8 cellular contexts compared by ENCODE assay signal in genomic region chr2:216474925-216475670, GRCh38. TPM values are rescaled to one million over a fixed set of nuclear protein-coding genes. Genes with fewer than 3 reads are reported as not detected.
DNase-seq lines count a peak whose midpoint lies in the region; ATAC-seq and TF ChIP-seq lines count a peak whose summit lies in the region.

No MANE protein-coding gene starts in this region.

- peaks cover 18% of the 10 kb centered on the region for H3K4me1 Mint-ChIP-seq in activated naive CD4-positive, alpha-beta T cell treated with anti-CD3 and anti-CD28 coated beads, Interleukin-2, amount 10 ng/mL, durations not matched to agents 7 days and 5 days
- peaks cover 28% of the 10 kb centered on the region for H3K4me1 Mint-ChIP-seq in stimulated activated naive CD8-positive, alpha-beta T cell treated with anti-CD3 and anti-CD28 coated beads, Interleukin-15, Interleukin-2, amounts not matched to agents 100 ng/mL and 50 ng/mL, for 24 hours (ENCODE audit: low read depth)

- CTCF ChIA-PET in activated naive CD4-positive, alpha-beta T cell treated with anti-CD3 and anti-CD28 coated beads, Interleukin-2, amount 10 ng/mL, durations not matched to agents 7 days and 5 days (lab: Charles Lee) = no interaction called here

- no peak for TF ChIP-seq CTCF in foreskin keratinocyte (conservative IDR thresholded peaks at IDR 0.05)

- ATAC-seq in HG03060 (IDR thresholded peaks at IDR 0.05; ENCODE audit: low read depth, unreplicated experiment) = peak; percentile 62
- no peak for ATAC-seq in foreskin keratinocyte

- no peaks in the 10 kb centered on the region for H3K27me3 ChIP-seq in foreskin keratinocyte

- H3K9me3 Mint-ChIP-seq in activated naive CD4-positive, alpha-beta T cell treated with anti-CD3 and anti-CD28 coated beads, Interleukin-2, amount 10 ng/mL, durations not matched to agents 7 days and 5 days = no peaks in the 10 kb centered on the region
- H3K9me3 Mint-ChIP-seq in stimulated activated naive CD8-positive, alpha-beta T cell treated with anti-CD3 and anti-CD28 coated beads, Interleukin-15, Interleukin-2, amounts not matched to agents 100 ng/mL and 50 ng/mL, for 24 hours = no peaks in the 10 kb centered on the region

- peaks cover 6% of the 10 kb centered on the region for H3K4me1 ChIP-seq in foreskin keratinocyte

- H3K27me3 Mint-ChIP-seq in activated naive CD4-positive, alpha-beta T cell treated with anti-CD3 and anti-CD28 coated beads, Interleukin-2, amount 10 ng/mL, durations not matched to agents 7 days and 5 days = no peaks in the 10 kb centered on the region
- no peaks in the 10 kb centered on the region for H3K27me3 Mint-ChIP-seq in stimulated activated naive CD8-positive, alpha-beta T cell treated with anti-CD3 and anti-CD28 coated beads, Interleukin-15, Interleukin-2, amounts not matched to agents 100 ng/mL and 50 ng/mL, for 24 hours

- DNase-seq in activated naive CD4-positive, alpha-beta T cell treated with anti-CD3 and anti-CD28 coated beads, Interleukin-2, amount 10 ng/mL, durations not matched to agents 7 days and 5 days = peak; percentile 55
- DNase-seq in activated naive CD4-positive, alpha-beta T cell (lab: John Stamatoyannopoulos, UW) = no peak
- peak; percentile 82 for DNase-seq in UCSD-AML1 (lab: John Stamatoyannopoulos, UW; ENCODE audit: unreplicated experiment)
- DNase-seq in foreskin keratinocyte = no peak
- no peak for DNase-seq in NCI-H187 (lab: John Stamatoyannopoulos, UW)
- no peak for DNase-seq in 8988T

- H3K4me3 Mint-ChIP-seq in activated naive CD4-positive, alpha-beta T cell treated with anti-CD3 and anti-CD28 coated beads, Interleukin-2, amount 10 ng/mL, durations not matched to agents 7 days and 5 days = peak overlapping the region; percentile 27
- H3K4me3 Mint-ChIP-seq in stimulated activated naive CD8-positive, alpha-beta T cell treated with anti-CD3 and anti-CD28 coated beads, Interleukin-15, Interleukin-2, amounts not matched to agents 100 ng/mL and 50 ng/mL, for 24 hours = peak overlapping the region; percentile 28

- peak overlapping the region; percentile 71 for H3K27ac Mint-ChIP-seq in activated naive CD4-positive, alpha-beta T cell treated with anti-CD3 and anti-CD28 coated beads, Interleukin-2, amount 10 ng/mL, durations not matched to agents 7 days and 5 days
- H3K27ac Mint-ChIP-seq in stimulated activated naive CD8-positive, alpha-beta T cell treated with anti-CD3 and anti-CD28 coated beads, Interleukin-15, Interleukin-2, amounts not matched to agents 100 ng/mL and 50 ng/mL, for 24 hours = peak overlapping the region; percentile 83

- no peak overlapping the region for H3K27ac ChIP-seq in foreskin keratinocyte

- H3K36me3 Mint-ChIP-seq in activated naive CD4-positive, alpha-beta T cell treated with anti-CD3 and anti-CD28 coated beads, Interleukin-2, amount 10 ng/mL, durations not matched to agents 7 days and 5 days = peaks cover 35% of the 10 kb centered on the region
- peaks cover 24% of the 10 kb centered on the region for H3K36me3 Mint-ChIP-seq in stimulated activated naive CD8-positive, alpha-beta T cell treated with anti-CD3 and anti-CD28 coated beads, Interleukin-15, Interleukin-2, amounts not matched to agents 100 ng/mL and 50 ng/mL, for 24 hours (ENCODE audit: low read depth)

RNA-seq across cellular contexts. Expression of gene RPL37A, which starts 23.5 kb away (rescaled TPM):
- 3,814 and 4,088 TPM in 2 replicates for total RNA-seq in foreskin keratinocyte
- 5,509 and 5,859 TPM in 2 replicates for polyA plus RNA-seq in foreskin keratinocyte

Comparison
In these comparisons a context has a peak if more than half of its experiments do, and no peak if none do; other contexts are left out.
1. DNase-seq: peak in activated naive CD4-positive, alpha-beta T cell treated with anti-CD3 and anti-CD28 coated beads, Interleukin-2, amount 10 ng/mL, durations not matched to agents 7 days and 5 days (single experiment) and UCSD-AML1 (single experiment); none in activated naive CD4-positive, alpha-beta T cell (0 of 4), foreskin keratinocyte (0 of 2), NCI-H187 (0 of 2) and 8988T (single experiment).